Comparison of ENCODE assay signal across 26 cellular contexts in genomic region chr9:76249309-76249708, GRCh38.
"Had no signal": no experiment of that assay in that cellular context is flagged by ENCODE, and none has a peak within 500 bp of the region (broad histone marks: within the 10 kb centered on the region; RNA-seq: fewer than 3 reads in every experiment).

No MANE protein-coding gene starts in this region.

- H3K27me3 ChIP-seq: colonic mucosa, esophagus squamous epithelium, gastrocnemius medialis, heart right ventricle, left lung had no signal

- H3K36me3 ChIP-seq: colonic mucosa, esophagus squamous epithelium, gastrocnemius medialis, heart right ventricle, left lung, lower lobe of right lung had no signal

- H3K27ac ChIP-seq: colonic mucosa, epithelial cell of prostate, esophagus squamous epithelium, gastrocnemius medialis, heart right ventricle, left lung, lower lobe of right lung had no signal

- ATAC-seq: effector memory CD8-positive, alpha-beta T cell; esophagus mucosa; gastrocnemius medialis; heart right ventricle; left cardiac atrium; left lung; left ventricle myocardium superior; lower lobe of right lung; mucosa of descending colon had no signal

- H3K4me1 ChIP-seq: colonic mucosa, esophagus squamous epithelium, gastrocnemius medialis, left lung, lower lobe of right lung had no signal

- FAIRE-seq: endometrium, islet of Langerhans, keratinocyte had no signal

- H3K9me3 ChIP-seq: colonic mucosa, esophagus squamous epithelium, gastrocnemius medialis, heart right ventricle, left lung, lower lobe of right lung, mucosa of descending colon had no signal

- H3K4me3 ChIP-seq: colonic mucosa, esophagus squamous epithelium, gastrocnemius medialis, heart right ventricle, left lung, lower lobe of right lung, mucosa of descending colon had no signal

- DNase-seq: colonic mucosa; cortex of kidney; effector CD8-positive, alpha-beta T cell; effector memory CD8-positive, alpha-beta T cell; endodermal cell; erythroblast; esophagus squamous epithelium; foreskin fibroblast; foreskin melanocyte; gastrocnemius medialis; glutamatergic neuron; head of caudate nucleus; heart right ventricle; hippocampal formation; left cardiac atrium; left lung; left ventricle myocardium superior; lower lobe of right lung; mesenchymal stem cell; mucosa of descending colon; naive B cell had no signal
